ENCODE assay signal across 9 cellular contexts in genomic region chr2:149472413-149472812, GRCh38.
"Had no signal": no experiment of that assay in that cellular context is flagged by ENCODE, and none has a peak within 500 bp of the region (broad histone marks: within the 10 kb centered on the region; RNA-seq: fewer than 3 reads in every experiment).

No MANE protein-coding gene starts in this region.

- H3K9me3 ChIP-seq: HAP-1 had no signal

- H3K4me3 ChIP-seq: GM23248, GM23338, HAP-1 had no signal

- DNase-seq: GM23248, GOT3, H7, H9, HCEC 1CT, HFFc6 had no signal

- H3K4me2 ChIP-seq: GM23338 had no signal

- ATAC-seq: GM23338, HCT116 had no signal

- H2AFZ ChIP-seq: GM23248, GM23338 had no signal

- H3K9ac ChIP-seq: GM23248 had no signal

- H3K36me3 ChIP-seq: HAP-1 had no signal

- H3K27ac ChIP-seq: GM23248 had no signal

- H3K4me1 ChIP-seq: HAP-1 had no signal
